ENCODE assay signal across 1 cellular context in the genomic region with DNA sequence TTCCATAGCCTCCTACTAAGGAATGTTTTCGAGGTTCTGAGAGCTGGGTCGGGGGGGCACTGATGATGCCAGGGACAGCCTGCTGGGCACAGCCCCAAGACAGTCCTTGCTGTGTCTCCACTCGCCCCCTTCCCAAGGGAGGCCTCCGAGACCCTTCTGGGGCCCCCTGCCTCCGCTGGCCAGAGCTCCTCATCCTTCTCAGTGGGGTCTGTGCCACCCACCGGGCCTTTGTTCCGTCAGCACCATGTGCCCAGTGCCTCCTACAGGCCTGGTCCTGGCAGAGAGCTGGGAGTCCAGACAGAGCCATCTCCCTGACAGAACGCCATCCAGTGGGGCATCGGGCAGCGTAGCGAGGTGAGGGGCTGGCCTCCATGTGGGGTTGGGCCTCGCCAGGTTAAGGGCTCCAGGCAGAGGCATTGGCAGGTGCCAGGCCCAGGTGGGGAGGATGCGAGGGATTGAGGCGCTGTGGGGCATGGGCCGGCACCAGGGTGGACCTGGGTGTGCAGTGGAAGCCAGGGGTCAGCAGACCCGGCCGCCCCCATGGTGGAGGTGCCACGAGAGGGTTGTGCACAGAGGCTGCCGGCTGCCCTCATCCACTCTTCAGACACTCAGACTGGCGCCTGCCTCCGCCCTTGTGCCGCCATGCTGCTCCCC.
TF ChIP-seq lines count a peak whose summit lies in the region.

No MANE protein-coding gene starts in this region.

TF ChIP-seq in HepG2, 621 proteins besides CTCF, POLR2A, EP300 and RAD21 (continues in another document):
- no peak for TF ChIP-seq KLF12 (CRISPR knock-in tag; IDR thresholded peaks at IDR 0.05; ENCODE audit: borderline replicate concordance)
- no peak for TF ChIP-seq PAF1 (CRISPR knock-in tag; IDR thresholded peaks at IDR 0.05)
- TF ChIP-seq, protein P1, sequence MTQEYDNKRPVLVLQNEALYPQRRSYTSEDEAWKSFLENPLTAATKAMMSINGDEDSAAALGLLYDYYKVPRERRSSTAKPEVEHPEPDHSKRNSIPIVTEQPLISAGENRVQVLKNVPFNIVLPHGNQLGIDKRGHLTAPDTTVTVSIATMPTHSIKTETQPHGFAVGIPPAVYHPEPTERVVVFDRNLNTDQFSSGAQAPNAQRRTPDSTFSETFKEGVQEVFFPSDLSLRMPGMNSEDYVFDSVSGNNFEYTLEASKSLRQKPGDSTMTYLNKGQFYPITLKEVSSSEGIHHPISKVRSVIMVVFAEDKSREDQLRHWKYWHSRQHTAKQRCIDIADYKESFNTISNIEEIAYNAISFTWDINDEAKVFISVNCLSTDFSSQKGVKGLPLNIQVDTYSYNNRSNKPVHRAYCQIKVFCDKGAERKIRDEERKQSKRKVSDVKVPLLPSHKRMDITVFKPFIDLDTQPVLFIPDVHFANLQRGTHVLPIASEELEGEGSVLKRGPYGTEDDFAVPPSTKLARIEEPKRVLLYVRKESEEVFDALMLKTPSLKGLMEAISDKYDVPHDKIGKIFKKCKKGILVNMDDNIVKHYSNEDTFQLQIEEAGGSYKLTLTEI (CRISPR knock-in tag; conservative IDR thresholded peaks at IDR 0.05): no peak
- TF ChIP-seq ZNF446 (CRISPR knock-in tag; IDR thresholded peaks at IDR 0.05): no peak
- no peak for TF ChIP-seq GZF1 (CRISPR knock-in tag; IDR thresholded peaks at IDR 0.05)
- TF ChIP-seq RELA (CRISPR knock-in tag; IDR thresholded peaks at IDR 0.05): no peak
- TF ChIP-seq AGO2 (optimal IDR thresholded peaks at IDR 0.05; ENCODE audit: low read depth, low read length): peak; percentile 68
- TF ChIP-seq HNRNPL (IDR thresholded peaks at IDR 0.05; ENCODE audit: low read depth, low read length): 0 out of 2 replicates have a peak, but pooled peaks have one; percentile 66
- TF ChIP-seq, protein P2, sequence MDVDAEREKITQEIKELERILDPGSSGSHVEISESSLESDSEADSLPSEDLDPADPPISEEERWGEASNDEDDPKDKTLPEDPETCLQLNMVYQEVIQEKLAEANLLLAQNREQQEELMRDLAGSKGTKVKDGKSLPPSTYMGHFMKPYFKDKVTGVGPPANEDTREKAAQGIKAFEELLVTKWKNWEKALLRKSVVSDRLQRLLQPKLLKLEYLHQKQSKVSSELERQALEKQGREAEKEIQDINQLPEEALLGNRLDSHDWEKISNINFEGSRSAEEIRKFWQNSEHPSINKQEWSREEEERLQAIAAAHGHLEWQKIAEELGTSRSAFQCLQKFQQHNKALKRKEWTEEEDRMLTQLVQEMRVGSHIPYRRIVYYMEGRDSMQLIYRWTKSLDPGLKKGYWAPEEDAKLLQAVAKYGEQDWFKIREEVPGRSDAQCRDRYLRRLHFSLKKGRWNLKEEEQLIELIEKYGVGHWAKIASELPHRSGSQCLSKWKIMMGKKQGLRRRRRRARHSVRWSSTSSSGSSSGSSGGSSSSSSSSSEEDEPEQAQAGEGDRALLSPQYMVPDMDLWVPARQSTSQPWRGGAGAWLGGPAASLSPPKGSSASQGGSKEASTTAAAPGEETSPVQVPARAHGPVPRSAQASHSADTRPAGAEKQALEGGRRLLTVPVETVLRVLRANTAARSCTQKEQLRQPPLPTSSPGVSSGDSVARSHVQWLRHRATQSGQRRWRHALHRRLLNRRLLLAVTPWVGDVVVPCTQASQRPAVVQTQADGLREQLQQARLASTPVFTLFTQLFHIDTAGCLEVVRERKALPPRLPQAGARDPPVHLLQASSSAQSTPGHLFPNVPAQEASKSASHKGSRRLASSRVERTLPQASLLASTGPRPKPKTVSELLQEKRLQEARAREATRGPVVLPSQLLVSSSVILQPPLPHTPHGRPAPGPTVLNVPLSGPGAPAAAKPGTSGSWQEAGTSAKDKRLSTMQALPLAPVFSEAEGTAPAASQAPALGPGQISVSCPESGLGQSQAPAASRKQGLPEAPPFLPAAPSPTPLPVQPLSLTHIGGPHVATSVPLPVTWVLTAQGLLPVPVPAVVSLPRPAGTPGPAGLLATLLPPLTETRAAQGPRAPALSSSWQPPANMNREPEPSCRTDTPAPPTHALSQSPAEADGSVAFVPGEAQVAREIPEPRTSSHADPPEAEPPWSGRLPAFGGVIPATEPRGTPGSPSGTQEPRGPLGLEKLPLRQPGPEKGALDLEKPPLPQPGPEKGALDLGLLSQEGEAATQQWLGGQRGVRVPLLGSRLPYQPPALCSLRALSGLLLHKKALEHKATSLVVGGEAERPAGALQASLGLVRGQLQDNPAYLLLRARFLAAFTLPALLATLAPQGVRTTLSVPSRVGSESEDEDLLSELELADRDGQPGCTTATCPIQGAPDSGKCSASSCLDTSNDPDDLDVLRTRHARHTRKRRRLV (CRISPR knock-in tag; IDR thresholded peaks at IDR 0.05): no peak
- TF ChIP-seq FOXM1 (CRISPR knock-in tag; IDR thresholded peaks at IDR 0.05): no peak
- no peak for TF ChIP-seq HNF4A (CRISPR knock-in tag; IDR thresholded peaks at IDR 0.05)
- TF ChIP-seq DNMT3B (CRISPR knock-in tag; conservative IDR thresholded peaks at IDR 0.05): no peak
- no peak for TF ChIP-seq ZNF20 (CRISPR knock-in tag; IDR thresholded peaks at IDR 0.05)
- TF ChIP-seq ZNF556 (CRISPR knock-in tag; IDR thresholded peaks at IDR 0.05; ENCODE audit: borderline replicate concordance): no peak
- TF ChIP-seq ZNF10 (CRISPR knock-in tag; IDR thresholded peaks at IDR 0.05; ENCODE audit: borderline replicate concordance, low read depth): no peak
- TF ChIP-seq, protein P3, sequence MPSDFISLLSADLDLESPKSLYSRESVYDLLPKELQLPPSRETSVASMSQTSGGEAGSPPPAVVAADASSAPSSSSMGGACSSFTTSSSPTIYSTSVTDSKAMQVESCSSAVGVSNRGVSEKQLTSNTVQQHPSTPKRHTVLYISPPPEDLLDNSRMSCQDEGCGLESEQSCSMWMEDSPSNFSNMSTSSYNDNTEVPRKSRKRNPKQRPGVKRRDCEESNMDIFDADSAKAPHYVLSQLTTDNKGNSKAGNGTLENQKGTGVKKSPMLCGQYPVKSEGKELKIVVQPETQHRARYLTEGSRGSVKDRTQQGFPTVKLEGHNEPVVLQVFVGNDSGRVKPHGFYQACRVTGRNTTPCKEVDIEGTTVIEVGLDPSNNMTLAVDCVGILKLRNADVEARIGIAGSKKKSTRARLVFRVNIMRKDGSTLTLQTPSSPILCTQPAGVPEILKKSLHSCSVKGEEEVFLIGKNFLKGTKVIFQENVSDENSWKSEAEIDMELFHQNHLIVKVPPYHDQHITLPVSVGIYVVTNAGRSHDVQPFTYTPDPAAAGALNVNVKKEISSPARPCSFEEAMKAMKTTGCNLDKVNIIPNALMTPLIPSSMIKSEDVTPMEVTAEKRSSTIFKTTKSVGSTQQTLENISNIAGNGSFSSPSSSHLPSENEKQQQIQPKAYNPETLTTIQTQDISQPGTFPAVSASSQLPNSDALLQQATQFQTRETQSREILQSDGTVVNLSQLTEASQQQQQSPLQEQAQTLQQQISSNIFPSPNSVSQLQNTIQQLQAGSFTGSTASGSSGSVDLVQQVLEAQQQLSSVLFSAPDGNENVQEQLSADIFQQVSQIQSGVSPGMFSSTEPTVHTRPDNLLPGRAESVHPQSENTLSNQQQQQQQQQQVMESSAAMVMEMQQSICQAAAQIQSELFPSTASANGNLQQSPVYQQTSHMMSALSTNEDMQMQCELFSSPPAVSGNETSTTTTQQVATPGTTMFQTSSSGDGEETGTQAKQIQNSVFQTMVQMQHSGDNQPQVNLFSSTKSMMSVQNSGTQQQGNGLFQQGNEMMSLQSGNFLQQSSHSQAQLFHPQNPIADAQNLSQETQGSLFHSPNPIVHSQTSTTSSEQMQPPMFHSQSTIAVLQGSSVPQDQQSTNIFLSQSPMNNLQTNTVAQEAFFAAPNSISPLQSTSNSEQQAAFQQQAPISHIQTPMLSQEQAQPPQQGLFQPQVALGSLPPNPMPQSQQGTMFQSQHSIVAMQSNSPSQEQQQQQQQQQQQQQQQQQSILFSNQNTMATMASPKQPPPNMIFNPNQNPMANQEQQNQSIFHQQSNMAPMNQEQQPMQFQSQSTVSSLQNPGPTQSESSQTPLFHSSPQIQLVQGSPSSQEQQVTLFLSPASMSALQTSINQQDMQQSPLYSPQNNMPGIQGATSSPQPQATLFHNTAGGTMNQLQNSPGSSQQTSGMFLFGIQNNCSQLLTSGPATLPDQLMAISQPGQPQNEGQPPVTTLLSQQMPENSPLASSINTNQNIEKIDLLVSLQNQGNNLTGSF (CRISPR knock-in tag; IDR thresholded peaks at IDR 0.05): no peak
- TF ChIP-seq, protein P4, sequence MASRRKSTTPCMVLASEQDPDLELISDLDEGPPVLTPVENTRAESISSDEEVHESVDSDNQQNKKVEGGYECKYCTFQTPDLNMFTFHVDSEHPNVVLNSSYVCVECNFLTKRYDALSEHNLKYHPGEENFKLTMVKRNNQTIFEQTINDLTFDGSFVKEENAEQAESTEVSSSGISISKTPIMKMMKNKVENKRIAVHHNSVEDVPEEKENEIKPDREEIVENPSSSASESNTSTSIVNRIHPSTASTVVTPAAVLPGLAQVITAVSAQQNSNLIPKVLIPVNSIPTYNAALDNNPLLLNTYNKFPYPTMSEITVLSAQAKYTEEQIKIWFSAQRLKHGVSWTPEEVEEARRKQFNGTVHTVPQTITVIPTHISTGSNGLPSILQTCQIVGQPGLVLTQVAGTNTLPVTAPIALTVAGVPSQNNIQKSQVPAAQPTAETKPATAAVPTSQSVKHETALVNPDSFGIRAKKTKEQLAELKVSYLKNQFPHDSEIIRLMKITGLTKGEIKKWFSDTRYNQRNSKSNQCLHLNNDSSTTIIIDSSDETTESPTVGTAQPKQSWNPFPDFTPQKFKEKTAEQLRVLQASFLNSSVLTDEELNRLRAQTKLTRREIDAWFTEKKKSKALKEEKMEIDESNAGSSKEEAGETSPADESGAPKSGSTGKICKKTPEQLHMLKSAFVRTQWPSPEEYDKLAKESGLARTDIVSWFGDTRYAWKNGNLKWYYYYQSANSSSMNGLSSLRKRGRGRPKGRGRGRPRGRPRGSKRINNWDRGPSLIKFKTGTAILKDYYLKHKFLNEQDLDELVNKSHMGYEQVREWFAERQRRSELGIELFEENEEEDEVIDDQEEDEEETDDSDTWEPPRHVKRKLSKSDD (CRISPR knock-in tag; IDR thresholded peaks at IDR 0.05; ENCODE audit: low read depth): no peak
- TF ChIP-seq, protein P5, sequence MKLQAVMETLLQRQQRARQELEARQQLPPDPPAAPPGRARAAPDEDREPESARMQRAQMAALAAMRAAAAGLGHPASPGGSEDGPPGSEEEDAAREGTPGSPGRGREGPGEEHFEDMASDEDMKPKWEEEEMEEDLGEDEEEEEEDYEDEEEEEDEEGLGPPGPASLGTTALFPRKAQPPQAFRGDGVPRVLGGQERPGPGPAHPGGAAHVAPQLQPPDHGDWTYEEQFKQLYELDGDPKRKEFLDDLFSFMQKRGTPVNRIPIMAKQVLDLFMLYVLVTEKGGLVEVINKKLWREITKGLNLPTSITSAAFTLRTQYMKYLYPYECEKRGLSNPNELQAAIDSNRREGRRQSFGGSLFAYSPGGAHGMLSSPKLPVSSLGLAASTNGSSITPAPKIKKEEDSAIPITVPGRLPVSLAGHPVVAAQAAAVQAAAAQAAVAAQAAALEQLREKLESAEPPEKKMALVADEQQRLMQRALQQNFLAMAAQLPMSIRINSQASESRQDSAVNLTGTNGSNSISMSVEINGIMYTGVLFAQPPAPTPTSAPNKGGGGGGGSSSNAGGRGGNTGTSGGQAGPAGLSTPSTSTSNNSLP (IDR thresholded peaks at IDR 0.05; ENCODE audit: low read depth, low read length): no peak
- TF ChIP-seq, protein P6, sequence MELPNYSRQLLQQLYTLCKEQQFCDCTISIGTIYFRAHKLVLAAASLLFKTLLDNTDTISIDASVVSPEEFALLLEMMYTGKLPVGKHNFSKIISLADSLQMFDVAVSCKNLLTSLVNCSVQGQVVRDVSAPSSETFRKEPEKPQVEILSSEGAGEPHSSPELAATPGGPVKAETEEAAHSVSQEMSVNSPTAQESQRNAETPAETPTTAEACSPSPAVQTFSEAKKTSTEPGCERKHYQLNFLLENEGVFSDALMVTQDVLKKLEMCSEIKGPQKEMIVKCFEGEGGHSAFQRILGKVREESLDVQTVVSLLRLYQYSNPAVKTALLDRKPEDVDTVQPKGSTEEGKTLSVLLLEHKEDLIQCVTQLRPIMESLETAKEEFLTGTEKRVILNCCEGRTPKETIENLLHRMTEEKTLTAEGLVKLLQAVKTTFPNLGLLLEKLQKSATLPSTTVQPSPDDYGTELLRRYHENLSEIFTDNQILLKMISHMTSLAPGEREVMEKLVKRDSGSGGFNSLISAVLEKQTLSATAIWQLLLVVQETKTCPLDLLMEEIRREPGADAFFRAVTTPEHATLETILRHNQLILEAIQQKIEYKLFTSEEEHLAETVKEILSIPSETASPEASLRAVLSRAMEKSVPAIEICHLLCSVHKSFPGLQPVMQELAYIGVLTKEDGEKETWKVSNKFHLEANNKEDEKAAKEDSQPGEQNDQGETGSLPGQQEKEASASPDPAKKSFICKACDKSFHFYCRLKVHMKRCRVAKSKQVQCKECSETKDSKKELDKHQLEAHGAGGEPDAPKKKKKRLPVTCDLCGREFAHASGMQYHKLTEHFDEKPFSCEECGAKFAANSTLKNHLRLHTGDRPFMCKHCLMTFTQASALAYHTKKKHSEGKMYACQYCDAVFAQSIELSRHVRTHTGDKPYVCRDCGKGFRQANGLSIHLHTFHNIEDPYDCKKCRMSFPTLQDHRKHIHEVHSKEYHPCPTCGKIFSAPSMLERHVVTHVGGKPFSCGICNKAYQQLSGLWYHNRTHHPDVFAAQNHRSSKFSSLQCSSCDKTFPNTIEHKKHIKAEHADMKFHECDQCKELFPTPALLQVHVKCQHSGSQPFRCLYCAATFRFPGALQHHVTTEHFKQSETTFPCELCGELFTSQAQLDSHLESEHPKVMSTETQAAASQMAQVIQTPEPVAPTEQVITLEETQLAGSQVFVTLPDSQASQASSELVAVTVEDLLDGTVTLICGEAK (IDR thresholded peaks at IDR 0.05): no peak
- TF ChIP-seq, protein P6 (CRISPR knock-in tag; IDR thresholded peaks at IDR 0.05): peak; percentile 6; the same call in 1 of the 2 replicates
